ENCODE assay signal across 25 cellular contexts in genomic region chr20:32247957-32248497, GRCh38. TPM values are rescaled to one million over a fixed set of nuclear protein-coding genes. Genes with fewer than 3 reads are reported as not detected.
DNase-seq lines count a peak whose midpoint lies in the region; ATAC-seq and TF ChIP-seq lines count a peak whose summit lies in the region.
"Had no signal": no experiment of that assay in that cellular context is flagged by ENCODE, and none has a peak within 500 bp of the region (broad histone marks: within the 10 kb centered on the region; RNA-seq: fewer than 3 reads in every experiment).

No MANE protein-coding gene starts in this region.

- no peak overlapping the region for H3K4me3 Mint-ChIP-seq in activated naive CD8-positive, alpha-beta T cell treated with anti-CD3 and anti-CD28 coated beads, Interleukin-2, amount 50 U/mL, for 24 hours
- H3K4me3 Mint-ChIP-seq: CD8-positive, alpha-beta T cell; T-cell had no signal

- peak; percentile 3 for ATAC-seq in activated naive CD8-positive, alpha-beta T cell treated with anti-CD3 and anti-CD28 coated beads, Interleukin-2, amount 50 U/mL, for 24 hours
- ATAC-seq: body of pancreas; CD8-positive, alpha-beta T cell; HCT116; psoas muscle; T-cell had no signal

- no peak overlapping the region for H3K4me3 ChIP-seq in left ventricle myocardium inferior
- H3K4me3 ChIP-seq: body of pancreas, lung, psoas muscle, tibial nerve had no signal

- TF ChIP-seq CTCF in left ventricle myocardium inferior (IDR thresholded peaks at IDR 0.05; ENCODE audit: borderline replicate concordance) = no peak

- no peak overlapping the region for H3K27ac ChIP-seq in left ventricle myocardium inferior (replicated peaks)
- H3K27ac ChIP-seq: 22Rv1, body of pancreas, neutrophil, psoas muscle, tibial nerve had no signal

- H3K27me3 ChIP-seq in left ventricle myocardium inferior (ENCODE audit: low read depth) = no peaks in the 10 kb centered on the region
- H3K27me3 ChIP-seq: body of pancreas, neutrophil, tibial nerve had no signal

- H3K27ac Mint-ChIP-seq in activated naive CD8-positive, alpha-beta T cell treated with anti-CD3 and anti-CD28 coated beads, Interleukin-2, amount 50 U/mL, for 24 hours = peak overlapping the region; percentile 84
- H3K27ac Mint-ChIP-seq: CD8-positive, alpha-beta T cell; T-cell had no signal

- H3K9me3 Mint-ChIP-seq in activated naive CD8-positive, alpha-beta T cell treated with anti-CD3 and anti-CD28 coated beads, Interleukin-2, amount 50 U/mL, for 24 hours = no peaks in the 10 kb centered on the region
- H3K9me3 Mint-ChIP-seq: CD8-positive, alpha-beta T cell; T-cell had no signal

- intact Hi-C loops in left ventricle myocardium inferior (cut with micrococcal nuclease) = no loop called here

- no peaks in the 10 kb centered on the region for H3K9me3 ChIP-seq in left ventricle myocardium inferior (replicated peaks)
- H3K9me3 ChIP-seq: body of pancreas, neutrophil, psoas muscle, tibial nerve had no signal

- H3K4me1 Mint-ChIP-seq in activated naive CD8-positive, alpha-beta T cell treated with anti-CD3 and anti-CD28 coated beads, Interleukin-2, amount 50 U/mL, for 24 hours = peaks cover 71% of the 10 kb centered on the region

- DNase-seq in SIG-M5 treated with dmso at 0.1 percent for 504 hours (lab: John Stamatoyannopoulos, UW; ENCODE audit: unreplicated experiment) (peak; percentile 55), SIG-M5 (lab: John Stamatoyannopoulos, UW) (no peak), left ventricle myocardium inferior (no peak), T-helper 9 cell (no peak), inferior parietal cortex (ENCODE audit: extremely low spot score) (no peak)
- DNase-seq in stimulated activated CD4-positive, alpha-beta T cell treated with anti-CD3 and anti-CD28 coated beads, Interleukin-4, amount 100 ng/mL, for 24 hours = peak; percentile 16
- no peak for DNase-seq in stimulated activated CD4-positive, alpha-beta T cell treated with anti-CD3 and anti-CD28 coated beads, Interleukin-15, amount 100 ng/mL, for 24 hours
- no peak for DNase-seq in activated naive CD8-positive, alpha-beta T cell treated with anti-CD3 and anti-CD28 coated beads, Interleukin-2, amount 50 U/mL, for 24 hours
- DNase-seq: activated T-cell treated with anti-CD3 and anti-CD28 coated beads, Interleukin-2, amount 50 U/mL, for 48 hours; body of pancreas; CD8-positive, alpha-beta T cell; DMS153; hypothalamus; NCI-H1105 treated with DMSO at 0.1 percent for 48 hours; NCI-H2081; NCI-H446; psoas muscle; SHP77 treated with DMSO at 0.1 percent for 48 hours; stimulated activated naive CD4-positive, alpha-beta T cell treated with Interleukin-2 at 50 U/mL for 16 hours; T-cell had no signal

- H3K27me3 Mint-ChIP-seq in activated naive CD8-positive, alpha-beta T cell treated with anti-CD3 and anti-CD28 coated beads, Interleukin-2, amount 50 U/mL, for 24 hours = no peaks in the 10 kb centered on the region
- H3K27me3 Mint-ChIP-seq: T-cell had no signal

- H3K4me1 ChIP-seq in left ventricle myocardium inferior = no peaks in the 10 kb centered on the region
- H3K4me1 ChIP-seq: body of pancreas, psoas muscle, tibial nerve had no signal

- H3K36me3 Mint-ChIP-seq in activated naive CD8-positive, alpha-beta T cell treated with anti-CD3 and anti-CD28 coated beads, Interleukin-2, amount 50 U/mL, for 24 hours (ENCODE audit: low read depth) = peaks cover 15% of the 10 kb centered on the region
- H3K36me3 Mint-ChIP-seq: CD8-positive, alpha-beta T cell; T-cell had no signal

- H3K36me3 ChIP-seq in left ventricle myocardium inferior = no peaks in the 10 kb centered on the region
- H3K36me3 ChIP-seq: neutrophil, tibial nerve had no signal

RNA-seq across cellular contexts. Expression of gene KIF3B, which starts 29.4 kb away (rescaled TPM):
- total RNA-seq in left ventricle myocardium inferior = 9.9 TPM

RNA-seq across cellular contexts. Expression of gene POFUT1, which starts 40.3 kb away (rescaled TPM):
- 28.9 TPM for total RNA-seq in left ventricle myocardium inferior

RNA-seq across cellular contexts. Expression of gene PLAGL2, which starts 40.5 kb away (rescaled TPM):
- 7.3 TPM for total RNA-seq in left ventricle myocardium inferior

Comparison
In these comparisons a context has a peak if more than half of its experiments do, and no peak if none do; other contexts are left out.
1. DNase-seq: peak in SIG-M5 treated with dmso at 0.1 percent for 504 hours (single experiment) and stimulated activated CD4-positive, alpha-beta T cell treated with anti-CD3 and anti-CD28 coated beads, Interleukin-4, amount 100 ng/mL, for 24 hours (single experiment); none in SIG-M5 (single experiment), stimulated activated CD4-positive, alpha-beta T cell treated with anti-CD3 and anti-CD28 coated beads, Interleukin-15, amount 100 ng/mL, for 24 hours (single experiment), activated naive CD8-positive, alpha-beta T cell treated with anti-CD3 and anti-CD28 coated beads, Interleukin-2, amount 50 U/mL, for 24 hours (single experiment), left ventricle myocardium inferior (single experiment), T-helper 9 cell (single experiment) and inferior parietal cortex (single experiment).